8 cellular contexts compared by ENCODE assay signal in the genomic region with DNA sequence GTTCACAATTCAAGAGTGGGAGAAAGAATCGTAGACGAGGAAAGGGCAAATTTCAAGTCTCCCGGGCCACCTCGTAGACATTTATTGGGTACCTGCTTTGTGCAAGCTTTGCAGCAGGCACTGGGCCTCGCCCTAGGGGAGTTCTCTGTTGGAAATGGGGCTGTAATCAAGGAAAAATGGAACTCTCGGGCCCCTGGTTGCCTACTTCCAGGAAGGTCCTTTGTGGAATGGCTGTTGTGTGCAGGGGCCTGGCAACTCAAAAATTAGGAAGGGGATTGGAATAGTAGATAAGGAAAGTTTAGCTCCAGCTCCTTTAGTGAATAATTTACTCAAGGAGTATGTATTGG. TPM values are rescaled to one million over a fixed set of nuclear protein-coding genes. Genes with fewer than 3 reads are reported as not detected.
DNase-seq lines count a peak whose midpoint lies in the region; ATAC-seq and TF ChIP-seq lines count a peak whose summit lies in the region.

No MANE protein-coding gene starts in this region.

- H3K36me3 Mint-ChIP-seq in activated T-helper 1 cell treated with anti-CD3 and anti-CD28 coated beads, Interleukin-12 subunit alpha, Interleukin-12 subunit beta, Interleukin-2, Interleukin-4 antibody, amounts not matched to agents 30 ng/mL and 10 ng/mL and 1 ng/mL, durations not matched to agents 14 hours and 24 hours and 36 hours (ENCODE audit: low read depth) = peaks cover 25% of the 10 kb centered on the region

- H3K27me3 Mint-ChIP-seq in activated T-helper 1 cell treated with anti-CD3 and anti-CD28 coated beads, Interleukin-12 subunit alpha, Interleukin-12 subunit beta, Interleukin-2, Interleukin-4 antibody, amounts not matched to agents 30 ng/mL and 10 ng/mL and 1 ng/mL, durations not matched to agents 14 hours and 24 hours and 36 hours (ENCODE audit: insufficient read depth) = peaks cover 2% of the 10 kb centered on the region

- POLR2A ChIA-PET in HEK293 (lab: Yijun Ruan, JAX) = interaction anchor here (0.6 to 6.0 kb wide), 6 partner anchors 9 to 23 kb away, joined by 3 to 67 read pairs (median 4); a partner anchor contains a TSS

- no peaks in the 10 kb centered on the region for H3K9me3 Mint-ChIP-seq in activated T-helper 1 cell treated with anti-CD3 and anti-CD28 coated beads, Interleukin-12 subunit alpha, Interleukin-12 subunit beta, Interleukin-2, Interleukin-4 antibody, amounts not matched to agents 30 ng/mL and 10 ng/mL and 1 ng/mL, durations not matched to agents 14 hours and 24 hours and 36 hours

- ATAC-seq in activated CD4-positive, CD25-positive, alpha-beta regulatory T cell treated with anti-CD3 and anti-CD28 coated beads, Interleukin-2, amount 50 U/mL, for 24 hours = no peak
- ATAC-seq in HG02970 (IDR thresholded peaks at IDR 0.05; ENCODE audit: low FRiP score, unreplicated experiment) = no peak
- ATAC-seq in HG02759 (IDR thresholded peaks at IDR 0.05; ENCODE audit: unreplicated experiment) = no peak
- no peak for ATAC-seq in HG03025 (IDR thresholded peaks at IDR 0.05; ENCODE audit: low FRiP score, unreplicated experiment)

- H3K27me3 ChIP-seq in iPS DF 6.9 (ENCODE audit: control insufficient read depth, insufficient read depth, low read length) (no peaks in the 10 kb centered on the region), spleen (replicated peaks in 1 of 7) (no peaks in the 10 kb centered on the region)

- intact Hi-C loops in activated T-helper 1 cell treated with anti-CD3 and anti-CD28 coated beads, Interleukin-12 subunit alpha, Interleukin-12 subunit beta, Interleukin-2, Interleukin-4 antibody, amounts not matched to agents 30 ng/mL and 10 ng/mL and 1 ng/mL, durations not matched to agents 14 hours and 24 hours and 36 hours (cut with micrococcal nuclease) = loop anchor here (1.0 kb wide), 4 partner anchors 22 to 112 kb away; a partner anchor contains a TSS
- intact Hi-C loops in spleen (cut with DNase I; ENCODE audit: low total_unique reads) = no loop called here

- H3K9me3 ChIP-seq in HEK293 (ENCODE audit: control insufficient read depth, insufficient read depth, low read depth, low read length) = no peaks in the 10 kb centered on the region
- no peaks in the 10 kb centered on the region for H3K9me3 ChIP-seq in iPS DF 6.9 (ENCODE audit: control insufficient read depth, insufficient read depth, low read length)
- H3K9me3 ChIP-seq in spleen = no peaks in the 10 kb centered on the region

- peaks cover 46% of the 10 kb centered on the region for H3K4me1 Mint-ChIP-seq in activated T-helper 1 cell treated with anti-CD3 and anti-CD28 coated beads, Interleukin-12 subunit alpha, Interleukin-12 subunit beta, Interleukin-2, Interleukin-4 antibody, amounts not matched to agents 30 ng/mL and 10 ng/mL and 1 ng/mL, durations not matched to agents 14 hours and 24 hours and 36 hours (ENCODE audit: low read depth)

- peak overlapping the region; percentile 87 for H3K4me3 ChIP-seq in HEK293 (ENCODE audit: low read depth, low read length)
- H3K4me3 ChIP-seq in iPS DF 6.9 (ENCODE audit: low read length) = peak overlapping the region; percentile 73; the same call in 1 of the 2 replicates
- H3K4me3 ChIP-seq in spleen = peak overlapping the region; percentile 60 to 94 (median 76)

- DNase-seq in activated T-helper 1 cell treated with anti-CD3 and anti-CD28 coated beads, Interleukin-12 subunit alpha, Interleukin-12 subunit beta, Interleukin-2, Interleukin-4 antibody, amounts not matched to agents 30 ng/mL and 10 ng/mL and 1 ng/mL, durations not matched to agents 14 hours and 24 hours and 36 hours (ENCODE audit: low spot score) = no peak
- DNase-seq in iPS DF 6.9 (ENCODE audit: low read depth, low spot score) (no peak), spleen (no peak)

- H3K4me3 Mint-ChIP-seq in activated T-helper 1 cell treated with anti-CD3 and anti-CD28 coated beads, Interleukin-12 subunit alpha, Interleukin-12 subunit beta, Interleukin-2, Interleukin-4 antibody, amounts not matched to agents 30 ng/mL and 10 ng/mL and 1 ng/mL, durations not matched to agents 14 hours and 24 hours and 36 hours = peak overlapping the region; percentile 99

- no peak for TF ChIP-seq POLR2A in spleen (IDR thresholded peaks at IDR 0.05)

- H3K36me3 ChIP-seq in HEK293 (ENCODE audit: control insufficient read depth in 2 of 2, insufficient read depth in 1 of 2, low read length in 2 of 2) (peaks cover 22 to 32% of the 10 kb centered on the region in 2 experiments), iPS DF 6.9 (ENCODE audit: control insufficient read depth, insufficient read depth, low read length) (peaks cover 17% of the 10 kb centered on the region), spleen (peaks cover 0 to 26% (median 17%) of the 10 kb centered on the region in 6 donors)

- CTCF ChIA-PET in HEK293 (lab: Yijun Ruan, JAX) = interaction anchor here (0.6 to 3.5 kb wide), 8 partner anchors 9 to 88 kb away, joined by 3 to 16 read pairs (median 3); a partner anchor contains a TSS

- TF ChIP-seq CTCF in HEK293 (tag by site-specific recombination; IDR thresholded peaks at IDR 0.05) (no peak), spleen (IDR thresholded peaks at IDR 0.05 in 8 of 11, conservative IDR thresholded peaks at IDR 0.05 in 3 of 11) (no peak)

- H3K27ac ChIP-seq in HEK293 (ENCODE audit: extremely low read depth, low read depth, low read length) = peak overlapping the region; percentile 89
- no peak overlapping the region for H3K27ac ChIP-seq in iPS DF 6.9 (ENCODE audit: low read length)
- H3K27ac ChIP-seq in spleen = peak overlapping the region; percentile 46 to 97 (median 87)

- WGBS in iPS DF 6.9 (ENCODE audit: insufficient coverage, insufficient read length) = no CpG with 5 or more reads among the region's 6 CpGs
- 0 to 8% (median 3%) methylated on average over 6 of the region's 6 CpGs for WGBS in spleen, 5 donors

- peaks cover 23% of the 10 kb centered on the region for H3K4me1 ChIP-seq in HEK293 (ENCODE audit: control insufficient read depth, insufficient read depth, low read length)
- H3K4me1 ChIP-seq in iPS DF 6.9 (ENCODE audit: control insufficient read depth, insufficient read depth, low read length) = 0 out of 2 replicates have a peak, but pooled peaks cover 4% of the 10 kb centered on the region
- peaks cover 33 to 67% (median 52%) of the 10 kb centered on the region in 6 donors for H3K4me1 ChIP-seq in spleen

- peak overlapping the region; percentile 94 for H3K27ac Mint-ChIP-seq in activated T-helper 1 cell treated with anti-CD3 and anti-CD28 coated beads, Interleukin-12 subunit alpha, Interleukin-12 subunit beta, Interleukin-2, Interleukin-4 antibody, amounts not matched to agents 30 ng/mL and 10 ng/mL and 1 ng/mL, durations not matched to agents 14 hours and 24 hours and 36 hours

TF ChIP-seq in HEK293, 187 proteins besides CTCF, POLR2A, EP300 and RAD21 (continues in another document):
- no peak for TF ChIP-seq ZBTB17 (tag by site-specific recombination; IDR thresholded peaks at IDR 0.05)
- TF ChIP-seq ZNF350 (tag by site-specific recombination; IDR thresholded peaks at IDR 0.05) = no peak
- 0 out of 2 replicates have a peak, but pooled peaks have one; percentile 6 for TF ChIP-seq ZFP37 (tag by site-specific recombination; IDR thresholded peaks at IDR 0.05)
- TF ChIP-seq, protein P1, sequence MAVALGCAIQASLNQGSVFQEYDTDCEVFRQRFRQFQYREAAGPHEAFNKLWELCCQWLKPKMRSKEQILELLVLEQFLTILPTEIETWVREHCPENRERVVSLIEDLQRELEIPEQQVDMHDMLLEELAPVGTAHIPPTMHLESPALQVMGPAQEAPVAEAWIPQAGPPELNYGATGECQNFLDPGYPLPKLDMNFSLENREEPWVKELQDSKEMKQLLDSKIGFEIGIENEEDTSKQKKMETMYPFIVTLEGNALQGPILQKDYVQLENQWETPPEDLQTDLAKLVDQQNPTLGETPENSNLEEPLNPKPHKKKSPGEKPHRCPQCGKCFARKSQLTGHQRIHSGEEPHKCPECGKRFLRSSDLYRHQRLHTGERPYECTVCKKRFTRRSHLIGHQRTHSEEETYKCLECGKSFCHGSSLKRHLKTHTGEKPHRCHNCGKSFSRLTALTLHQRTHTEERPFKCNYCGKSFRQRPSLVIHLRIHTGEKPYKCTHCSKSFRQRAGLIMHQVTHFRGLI (tag by site-specific recombination; IDR thresholded peaks at IDR 0.05) = 0 out of 2 replicates have a peak, but pooled peaks have one; percentile 4

RNA-seq across cellular contexts. Expression of a gene that starts 0.6 kb away (rescaled TPM):
- total RNA-seq in activated T-helper 1 cell treated with anti-CD3 and anti-CD28 coated beads, Interleukin-12 subunit alpha, Interleukin-12 subunit beta, Interleukin-2, Interleukin-4 antibody, amounts not matched to agents 30 ng/mL and 10 ng/mL and 1 ng/mL, durations not matched to agents 14 hours and 24 hours and 36 hours = 18.4 and 18.5 TPM in 2 replicates
- total RNA-seq in spleen = 10 to 100 TPM in 4 of 7 donors, 1 to 10 TPM in 3; 6.5 to 15.0 (median 10.2) TPM
- 1 to 10 TPM; 1.9 to 6.1 (median 2.8) TPM for polyA plus RNA-seq in spleen

RNA-seq across cellular contexts. Expression of a gene that starts 3.2 kb away (rescaled TPM):
- 36.9 and 37.9 TPM in 2 replicates for total RNA-seq in activated T-helper 1 cell treated with anti-CD3 and anti-CD28 coated beads, Interleukin-12 subunit alpha, Interleukin-12 subunit beta, Interleukin-2, Interleukin-4 antibody, amounts not matched to agents 30 ng/mL and 10 ng/mL and 1 ng/mL, durations not matched to agents 14 hours and 24 hours and 36 hours
- total RNA-seq in spleen = 10 to 100 TPM; 43.3 to 73.9 (median 48.5) TPM
- 10 to 100 TPM; 24.7 to 52.1 (median 29.4) TPM for polyA plus RNA-seq in spleen

RNA-seq across cellular contexts. Expression of a gene that starts 21.7 kb away (rescaled TPM):
- total RNA-seq in activated T-helper 1 cell treated with anti-CD3 and anti-CD28 coated beads, Interleukin-12 subunit alpha, Interleukin-12 subunit beta, Interleukin-2, Interleukin-4 antibody, amounts not matched to agents 30 ng/mL and 10 ng/mL and 1 ng/mL, durations not matched to agents 14 hours and 24 hours and 36 hours = 56.6 and 57.2 TPM in 2 replicates
- total RNA-seq in spleen = 10 to 100 TPM; 20.8 to 33.1 (median 31.1) TPM
- 10 to 100 TPM; 22.7 to 39.3 (median 26.4) TPM for polyA plus RNA-seq in spleen

RNA-seq across cellular contexts. Expression of a gene that starts 34.2 kb away (rescaled TPM):
- total RNA-seq in activated T-helper 1 cell treated with anti-CD3 and anti-CD28 coated beads, Interleukin-12 subunit alpha, Interleukin-12 subunit beta, Interleukin-2, Interleukin-4 antibody, amounts not matched to agents 30 ng/mL and 10 ng/mL and 1 ng/mL, durations not matched to agents 14 hours and 24 hours and 36 hours = 71.9 and 78.4 TPM in 2 replicates
- 10 to 100 TPM; 36.8 to 73.1 (median 56.4) TPM for total RNA-seq in spleen
- 10 to 100 TPM; 13.5 to 49.7 (median 17.7) TPM for polyA plus RNA-seq in spleen

RNA-seq across cellular contexts. Expression of a gene that starts 48.3 kb away (rescaled TPM):
- 66.9 and 68.0 TPM in 2 replicates for total RNA-seq in activated T-helper 1 cell treated with anti-CD3 and anti-CD28 coated beads, Interleukin-12 subunit alpha, Interleukin-12 subunit beta, Interleukin-2, Interleukin-4 antibody, amounts not matched to agents 30 ng/mL and 10 ng/mL and 1 ng/mL, durations not matched to agents 14 hours and 24 hours and 36 hours
- total RNA-seq in spleen = 100 to 1,000 TPM in 1 of 7 donors, 10 to 100 TPM in 6; 63.8 to 100 (median 76.7) TPM
- 10 to 100 TPM; 12.5 to 43.6 (median 16.8) TPM for polyA plus RNA-seq in spleen
